Comparison of ENCODE assay signal across 7 cellular contexts in genomic region chr19:44749994-44750393, GRCh38. TPM values are rescaled to one million over a fixed set of nuclear protein-coding genes. Genes with fewer than 3 reads are reported as not detected.
DNase-seq lines count a peak whose midpoint lies in the region; ATAC-seq and TF ChIP-seq lines count a peak whose summit lies in the region.

No MANE protein-coding gene starts in this region.

- H3K9ac ChIP-seq in iPS-15b (ENCODE audit: low read depth, low read length), result no peak overlapping the region
- H3K9ac ChIP-seq in smooth muscle cell (ENCODE audit: low read depth), result no peak overlapping the region

- no peaks in the 10 kb centered on the region for H3K9me3 Mint-ChIP-seq in activated CD8-positive, alpha-beta T cell treated with anti-CD3 and anti-CD28 coated beads, Interleukin-2, amount 10 ng/mL, durations not matched to agents 7 days and 5 days (ENCODE audit: insufficient read depth)

- H3K4me2 ChIP-seq in smooth muscle cell, result peak overlapping the region; percentile 98

- no peak for DNase-seq in activated CD8-positive, alpha-beta T cell treated with anti-CD3 and anti-CD28 coated beads, Interleukin-2, amount 10 ng/mL, durations not matched to agents 7 days and 5 days
- DNase-seq in smooth muscle cell (lab: John Stamatoyannopoulos, UW; ENCODE audit: unreplicated experiment), result no peak
- DNase-seq in NCI-H2029 (lab: John Stamatoyannopoulos, UW), result no peak

- no peak for TF ChIP-seq CTCF in GM12875 (IDR thresholded peaks at IDR 0.05; ENCODE audit: borderline replicate concordance, insufficient read depth, low read depth, low read length)
- TF ChIP-seq CTCF in smooth muscle cell (IDR thresholded peaks at IDR 0.05; ENCODE audit: borderline replicate concordance, insufficient read depth, poor library complexity, severe bottlenecking), result no peak

- no peak for ATAC-seq in activated CD8-positive, alpha-beta T cell treated with anti-CD3 and anti-CD28 coated beads, Interleukin-2, amount 10 ng/mL, durations not matched to agents 7 days and 5 days
- ATAC-seq in GM21717 (IDR thresholded peaks at IDR 0.05; ENCODE audit: unreplicated experiment) (no peak), GM18868 (IDR thresholded peaks at IDR 0.05; ENCODE audit: unreplicated experiment) (no peak)

- peak overlapping the region; percentile 67 for H3K4me3 ChIP-seq in GM12875 (ENCODE audit: low read depth, low read length)
- H3K4me3 ChIP-seq in iPS-15b (ENCODE audit: low read depth, low read length), result peak overlapping the region; percentile 10
- H3K4me3 ChIP-seq in smooth muscle cell, result peak overlapping the region; percentile 92

- H3K27me3 ChIP-seq in iPS-15b (ENCODE audit: control insufficient read depth, insufficient read depth, low read length) (peaks cover 62% of the 10 kb centered on the region), smooth muscle cell (ENCODE audit: low read depth) (no peaks in the 10 kb centered on the region)

- peaks cover 37% of the 10 kb centered on the region for H3F3A ChIP-seq in smooth muscle cell (ENCODE audit: low read depth)

- H3K27ac ChIP-seq in smooth muscle cell (ENCODE audit: low read depth), result no peak overlapping the region

- H4K20me1 ChIP-seq in smooth muscle cell (ENCODE audit: low read depth), result peaks cover 34% of the 10 kb centered on the region

- 85% methylated on average over 10 of the region's 10 CpGs for WGBS in smooth muscle cell (ENCODE audit: low lambda C conversion rate)

- H3K27ac Mint-ChIP-seq in activated CD8-positive, alpha-beta T cell treated with anti-CD3 and anti-CD28 coated beads, Interleukin-2, amount 10 ng/mL, durations not matched to agents 7 days and 5 days, result peak overlapping the region; percentile 85

- peaks cover 28% of the 10 kb centered on the region for H3K79me2 ChIP-seq in smooth muscle cell (ENCODE audit: low read depth)

- no peaks in the 10 kb centered on the region for H3K9me3 ChIP-seq in iPS-15b (ENCODE audit: control insufficient read depth, insufficient read depth, low read length)
- no peaks in the 10 kb centered on the region for H3K9me3 ChIP-seq in smooth muscle cell (replicated peaks; ENCODE audit: low read depth)

- peak overlapping the region; percentile 89 for H3K4me3 Mint-ChIP-seq in activated CD8-positive, alpha-beta T cell treated with anti-CD3 and anti-CD28 coated beads, Interleukin-2, amount 10 ng/mL, durations not matched to agents 7 days and 5 days

- CTCF ChIA-PET in activated CD8-positive, alpha-beta T cell treated with anti-CD3 and anti-CD28 coated beads, Interleukin-2, amount 10 ng/mL, durations not matched to agents 7 days and 5 days (lab: Charles Lee), result interaction anchor here (2.3 to 6.1 kb wide), 2 partner anchors 21 to 26 kb away, joined by 19 to 56 read pairs; no protein-coding TSS in a partner anchor

- POLR2A ChIA-PET in activated CD8-positive, alpha-beta T cell treated with anti-CD3 and anti-CD28 coated beads, Interleukin-2, amount 10 ng/mL, durations not matched to agents 7 days and 5 days (lab: Charles Lee), result interaction anchor here (1.3 to 1.6 kb wide), 2 partner anchors 15 to 21 kb away, joined by 4 read pairs; no protein-coding TSS in a partner anchor

- peaks cover 39% of the 10 kb centered on the region for H3K36me3 Mint-ChIP-seq in activated CD8-positive, alpha-beta T cell treated with anti-CD3 and anti-CD28 coated beads, Interleukin-2, amount 10 ng/mL, durations not matched to agents 7 days and 5 days (ENCODE audit: low read depth)

- H3K4me1 ChIP-seq in iPS-15b (ENCODE audit: control insufficient read depth, insufficient read depth, low read length) (peaks cover 12% of the 10 kb centered on the region), smooth muscle cell (ENCODE audit: low read depth) (peaks cover 15% of the 10 kb centered on the region)

- H3K4me1 Mint-ChIP-seq in activated CD8-positive, alpha-beta T cell treated with anti-CD3 and anti-CD28 coated beads, Interleukin-2, amount 10 ng/mL, durations not matched to agents 7 days and 5 days (ENCODE audit: low read depth), result peaks cover 76% of the 10 kb centered on the region

- H3K36me3 ChIP-seq in iPS-15b (ENCODE audit: control insufficient read depth, insufficient read depth, low read length) (no peaks in the 10 kb centered on the region), smooth muscle cell (ENCODE audit: low read depth) (no peaks in the 10 kb centered on the region)

- H2AFZ ChIP-seq in smooth muscle cell (ENCODE audit: low read depth), result no peak overlapping the region

- H3K27me3 Mint-ChIP-seq in activated CD8-positive, alpha-beta T cell treated with anti-CD3 and anti-CD28 coated beads, Interleukin-2, amount 10 ng/mL, durations not matched to agents 7 days and 5 days (ENCODE audit: low read depth), result peaks cover 5% of the 10 kb centered on the region

RNA-seq across cellular contexts. Expression of gene BCL3, which starts 1.5 kb away (rescaled TPM):
- total RNA-seq in activated CD8-positive, alpha-beta T cell treated with anti-CD3 and anti-CD28 coated beads, Interleukin-2, amount 10 ng/mL, durations not matched to agents 7 days and 5 days, result 10 to 100 TPM; 22.4 to 25.1 TPM
- 8.1 and 12.2 TPM in 2 replicates for total RNA-seq in smooth muscle cell
- 52.8 and 54.0 TPM in 2 replicates for polyA plus RNA-seq in smooth muscle cell

RNA-seq across cellular contexts. Expression of gene CBLC, which starts 27.7 kb away (rescaled TPM):
- not detected for total RNA-seq in activated CD8-positive, alpha-beta T cell treated with anti-CD3 and anti-CD28 coated beads, Interleukin-2, amount 10 ng/mL, durations not matched to agents 7 days and 5 days
- total RNA-seq in smooth muscle cell, result 0.40 and 0.90 TPM in 2 replicates
- 0.87 and 2.3 TPM in 2 replicates for polyA plus RNA-seq in smooth muscle cell

RNA-seq across cellular contexts. Expression of gene CEACAM16, which starts 51.0 kb away (rescaled TPM):
- not detected for total RNA-seq in activated CD8-positive, alpha-beta T cell treated with anti-CD3 and anti-CD28 coated beads, Interleukin-2, amount 10 ng/mL, durations not matched to agents 7 days and 5 days
- total RNA-seq in smooth muscle cell, result not detected in 2 replicates
- polyA plus RNA-seq in smooth muscle cell, result not detected in 2 replicates

RNA-seq across cellular contexts. Expression of gene BCAM, which starts 58.9 kb away (rescaled TPM):
- not detected for total RNA-seq in activated CD8-positive, alpha-beta T cell treated with anti-CD3 and anti-CD28 coated beads, Interleukin-2, amount 10 ng/mL, durations not matched to agents 7 days and 5 days
- total RNA-seq in smooth muscle cell, result 1.7 and 5.0 TPM in 2 replicates
- polyA plus RNA-seq in smooth muscle cell, result 1.5 and 6.4 TPM in 2 replicates

Comparison
In these comparisons a context has a peak if more than half of its experiments do, and no peak if none do; other contexts are left out.
1. H3K4me3 ChIP-seq: peak in every context shown above with its lines; median percentile 92 in smooth muscle cell; 67 in GM12875; 10 in iPS-15b.